8 cellular contexts compared by ENCODE assay signal in the genomic region with DNA sequence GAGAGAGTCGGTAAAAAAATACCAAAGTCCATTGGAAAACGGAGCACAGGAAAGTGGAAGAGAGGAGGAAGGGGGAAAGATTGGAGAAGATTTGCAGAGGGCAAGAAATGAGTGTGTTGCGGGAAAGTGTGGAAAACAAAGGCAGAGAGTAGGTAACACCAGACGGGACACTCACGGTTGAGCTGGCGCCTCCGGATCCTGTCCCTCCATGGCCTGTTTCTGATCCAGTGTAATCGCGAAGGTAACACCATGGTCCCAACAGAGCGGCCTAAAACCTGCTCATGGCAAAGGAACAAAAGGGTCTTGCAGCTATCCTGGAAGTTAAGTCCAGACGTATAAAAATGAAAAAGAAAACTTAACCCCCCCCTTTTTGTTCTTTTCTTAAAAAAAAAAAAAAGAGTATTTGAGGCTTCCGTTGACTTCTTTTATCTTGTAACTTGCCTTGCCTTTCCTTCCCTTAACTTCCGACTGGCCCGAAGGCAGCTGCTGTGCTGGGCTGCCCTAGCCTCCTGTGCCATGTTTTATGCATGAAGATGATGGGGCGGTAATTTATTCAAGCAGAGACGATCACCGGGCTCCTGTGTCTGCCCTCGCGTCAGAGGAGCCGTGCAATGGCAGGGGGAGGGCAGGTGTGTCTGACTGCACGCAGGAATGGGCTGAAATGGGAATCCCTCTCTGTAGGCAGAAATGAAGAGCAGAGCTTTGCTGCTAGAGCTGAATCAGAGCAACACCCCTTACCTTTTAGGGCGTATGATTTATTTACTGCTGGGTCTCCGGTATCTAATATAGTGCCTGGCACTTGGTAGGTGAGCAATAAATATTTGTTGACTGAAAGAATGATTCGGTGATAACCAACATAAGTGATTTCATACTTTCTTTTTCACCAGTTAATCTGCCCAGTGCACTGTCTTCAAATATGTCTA.
A peak's percentile ranks its signal among the peaks of the same experiment; 100 is the strongest.
DNase-seq lines count a peak whose midpoint lies in the region; ATAC-seq, FAIRE-seq and TF ChIP-seq lines count a peak whose summit lies in the region.

No MANE protein-coding gene starts in this region.

- H3K27me3 ChIP-seq in OCI-LY3 (ENCODE audit: low read depth, low read length) (no peaks in the 10 kb centered on the region), K562 (ENCODE audit: control insufficient read depth in 2 of 2, insufficient read depth in 2 of 2, low read length in 2 of 2) (no peaks in the 10 kb centered on the region), SK-N-SH (ENCODE audit: insufficient read depth) (no peaks in the 10 kb centered on the region)

- H3K4me2 ChIP-seq in OCI-LY3 (ENCODE audit: low read length) (peak overlapping the region; percentile 99), K562 (ENCODE audit: insufficient read depth, low read length) (peak overlapping the region; percentile 9; the same call in 1 of the 2 replicates), SK-N-SH (no peak overlapping the region)

- H3K79me2 ChIP-seq in OCI-LY3 (ENCODE audit: low read length): peaks cover 89% of the 10 kb centered on the region
- no peaks in the 10 kb centered on the region for H3K79me2 ChIP-seq in K562 (ENCODE audit: control insufficient read depth, insufficient read depth, low read length)
- H3K79me2 ChIP-seq in SK-N-SH (ENCODE audit: insufficient read depth): no peaks in the 10 kb centered on the region

- no TSS peak for BruUV-seq in K562 (replicated peaks; lab: Mats Ljungman, UMichigan)

- H3F3A ChIP-seq in SK-N-SH (replicated peaks; ENCODE audit: insufficient read depth): no peaks in the 10 kb centered on the region

- H3K9ac ChIP-seq in OCI-LY3 (ENCODE audit: low read length): peak overlapping the region; percentile 100
- no peak overlapping the region for H3K9ac ChIP-seq in K562 (ENCODE audit: insufficient read depth in 1 of 2, low read depth in 2 of 2, low read length in 2 of 2)
- H3K9ac ChIP-seq in SK-N-SH: no peak overlapping the region

- TF ChIP-seq EP300 in K562 (IDR thresholded peaks at IDR 0.05; ENCODE audit: low read length): no peak
- TF ChIP-seq EP300 in SK-N-SH (IDR thresholded peaks at IDR 0.05; ENCODE audit: borderline replicate concordance in 1 of 2, low read depth in 1 of 2, low read length in 1 of 2): no peak

- H2AFZ ChIP-seq in OCI-LY3 (ENCODE audit: low read depth, low read length) (no peak overlapping the region), K562 (ENCODE audit: low read depth, low read length) (peak overlapping the region; percentile 61), SK-N-SH (ENCODE audit: low read depth) (no peak overlapping the region)

- H3K36me3 ChIP-seq in OCI-LY3 (replicated peaks; ENCODE audit: low read depth, low read length): peaks cover 43% of the 10 kb centered on the region
- no peaks in the 10 kb centered on the region for H3K36me3 ChIP-seq in K562 (ENCODE audit: control insufficient read depth, insufficient read depth, low read length)
- no peaks in the 10 kb centered on the region for H3K36me3 ChIP-seq in SK-N-SH (replicated peaks in 1 of 2; ENCODE audit: control insufficient read depth in 1 of 2, insufficient read depth in 2 of 2, low read length in 1 of 2)

- in situ Hi-C loops in K562 (cut with MboI): no loop called here
- in situ Hi-C loops in GM13976 (cut with MboI; ENCODE audit: low sequenced_read_pairs, unreplicated experiment): no loop called here

- H3K9me1 ChIP-seq in K562 (ENCODE audit: control insufficient read depth, insufficient read depth, low read length): no peaks in the 10 kb centered on the region

- TF ChIP-seq RAD21 in K562 (CRISPR knock-in tag; conservative IDR thresholded peaks at IDR 0.05 in 1 of 2, IDR thresholded peaks at IDR 0.05 in 1 of 2) (no peak), SK-N-SH (IDR thresholded peaks at IDR 0.05; ENCODE audit: low read length) (no peak)

- DNase-seq in stimulated activated CD4-positive, alpha-beta T cell treated with anti-CD3 and anti-CD28 coated beads, Interleukin-15, amount 100 ng/mL, for 24 hours: peak; percentile 53
- no peak for DNase-seq in stimulated activated CD4-positive, alpha-beta T cell treated with anti-CD3 and anti-CD28 coated beads, Interleukin-2, amount 100 ng/mL, for 48 hours
- DNase-seq in K562 (ENCODE audit: extremely low read depth in 1 of 4, low spot score in 3 of 4) (no peak), GM13976 (ENCODE audit: low spot score) (no peak), SK-N-SH (no peak), AG08395 (ENCODE audit: low spot score) (no peak)
- peak; percentile 54 for DNase-seq in stimulated activated naive CD4-positive, alpha-beta T cell treated with Interleukin-2 at 50 U/mL for 16 hours (lab: John Stamatoyannopoulos, UW)

- POLR2A ChIA-PET in K562 (lab: Yijun Ruan, JAX): interaction anchor here (0.5 to 0.9 kb wide), 3 partner anchors 12 to 30 kb away, joined by 3 read pairs; no protein-coding TSS in a partner anchor
- POLR2A ChIA-PET in SK-N-SH (lab: Yijun Ruan, JAX): no interaction called here

- CTCF ChIA-PET in K562 (lab: Yijun Ruan, JAX; ENCODE audit: low intra/inter-chr PET ratio) (no interaction called here), SK-N-SH (lab: Yijun Ruan, JAX) (interaction anchor here (0.7 to 1.0 kb wide), 2 partner anchors 15 to 22 kb away, joined by 3 read pairs; no protein-coding TSS in a partner anchor)

- H3K9me3 ChIP-seq in OCI-LY3 (ENCODE audit: insufficient read depth, low read length): no peaks in the 10 kb centered on the region
- H3K9me3 ChIP-seq in K562 (replicated peaks; ENCODE audit: control insufficient read depth, insufficient read depth, low read depth, low read length): no peaks in the 10 kb centered on the region
- no peaks in the 10 kb centered on the region for H3K9me3 ChIP-seq in SK-N-SH

- WGBS in K562 (ENCODE audit: insufficient coverage, low coverage, missing lambda C conversion rate): 14% methylated on average over 24 of the region's 24 CpGs
- 95% methylated on average over 24 of the region's 24 CpGs for WGBS in SK-N-SH (ENCODE audit: low lambda C conversion rate)

- ATAC-seq in K562: 0 out of 3 replicates have a peak, but pooled peaks have one; percentile 38

- TF ChIP-seq POLR2A in K562 (conservative IDR thresholded peaks at IDR 0.05): no peak

- H3K4me1 ChIP-seq in OCI-LY3 (ENCODE audit: low read length) (peaks cover 63% of the 10 kb centered on the region), K562 (replicated peaks in 1 of 2; ENCODE audit: control insufficient read depth in 2 of 2, insufficient read depth in 2 of 2, low read length in 2 of 2) (no peaks in the 10 kb centered on the region; a peak in 2 of 5 replicates), SK-N-SH (ENCODE audit: control insufficient read depth in 1 of 2, insufficient read depth in 2 of 2, low read depth in 1 of 2, low read length in 1 of 2) (no peaks in the 10 kb centered on the region; a peak in 2 of 4 replicates)

- H4K20me1 ChIP-seq in OCI-LY3 (ENCODE audit: insufficient read depth, low read length): peaks cover 28% of the 10 kb centered on the region
- H4K20me1 ChIP-seq in K562 (replicated peaks; ENCODE audit: control insufficient read depth, insufficient read depth, low read length): no peaks in the 10 kb centered on the region
- no peaks in the 10 kb centered on the region for H4K20me1 ChIP-seq in SK-N-SH (ENCODE audit: insufficient read depth)

- TF ChIP-seq CTCF in OCI-LY3 (IDR thresholded peaks at IDR 0.05; ENCODE audit: low read depth, low read length) (no peak), K562 (IDR thresholded peaks at IDR 0.05 in 2 of 3, conservative IDR thresholded peaks at IDR 0.05 in 1 of 3; ENCODE audit: insufficient read depth in 2 of 3, low read depth in 1 of 3, low read length in 3 of 3) (no peak), GM13976 (IDR thresholded peaks at IDR 0.05; ENCODE audit: borderline replicate concordance, control extremely low read depth, extremely low read depth, insufficient read depth, missing control alignments) (no peak), SK-N-SH (IDR thresholded peaks at IDR 0.05) (no peak)

- peak overlapping the region; percentile 100 for H3K4me3 ChIP-seq in OCI-LY3 (ENCODE audit: low read length)
- H3K4me3 ChIP-seq in K562: no peak overlapping the region
- H3K4me3 ChIP-seq in SK-N-SH (ENCODE audit: low read depth in 2 of 2, low read length in 1 of 2): no peak overlapping the region

- H3K27ac ChIP-seq in OCI-LY3 (ENCODE audit: low read length) (peak overlapping the region; percentile 100), K562 (ENCODE audit: extremely low read depth, low read depth, low read length) (0 out of 3 replicates have a peak overlapping the region, but pooled peaks have one; percentile 8), SK-N-SH (ENCODE audit: low read depth in 2 of 2, low read length in 1 of 2) (peak overlapping the region in 1 of 2 experiments; percentile 47; a peak in 1 of 4 replicates)

- no peak for FAIRE-seq in K562 (lab: Jason Lieb, UNC)

- intact Hi-C loops in K562 (cut with micrococcal nuclease): no loop called here

- no peaks in the 10 kb centered on the region for H3K9me2 ChIP-seq in SK-N-SH

TF ChIP-seq in K562, 482 proteins besides CTCF, POLR2A, EP300 and RAD21 (continues in another document):
- TF ChIP-seq, protein P1, sequence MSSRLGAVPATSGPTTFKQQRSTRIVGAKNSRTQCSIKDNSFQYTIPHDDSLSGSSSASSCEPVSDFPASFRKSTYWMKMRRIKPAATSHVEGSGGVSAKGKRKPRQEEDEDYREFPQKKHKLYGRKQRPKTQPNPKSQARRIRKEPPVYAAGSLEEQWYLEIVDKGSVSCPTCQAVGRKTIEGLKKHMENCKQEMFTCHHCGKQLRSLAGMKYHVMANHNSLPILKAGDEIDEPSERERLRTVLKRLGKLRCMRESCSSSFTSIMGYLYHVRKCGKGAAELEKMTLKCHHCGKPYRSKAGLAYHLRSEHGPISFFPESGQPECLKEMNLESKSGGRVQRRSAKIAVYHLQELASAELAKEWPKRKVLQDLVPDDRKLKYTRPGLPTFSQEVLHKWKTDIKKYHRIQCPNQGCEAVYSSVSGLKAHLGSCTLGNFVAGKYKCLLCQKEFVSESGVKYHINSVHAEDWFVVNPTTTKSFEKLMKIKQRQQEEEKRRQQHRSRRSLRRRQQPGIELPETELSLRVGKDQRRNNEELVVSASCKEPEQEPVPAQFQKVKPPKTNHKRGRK (tag; IDR thresholded peaks at IDR 0.05): 0 out of 2 replicates have a peak, but pooled peaks have one; percentile 24
- no peak for TF ChIP-seq ZNF77 (CRISPR knock-in tag; IDR thresholded peaks at IDR 0.05)

TF ChIP-seq in SK-N-SH, 30 proteins besides CTCF, POLR2A, EP300 and RAD21 (continues in another document):
- TF ChIP-seq SIN3A (IDR thresholded peaks at IDR 0.05; ENCODE audit: borderline replicate concordance, low read depth, low read length): no peak

Comparison
In these comparisons a context has a peak if more than half of its experiments do, and no peak if none do; other contexts are left out.
1. DNase-seq: peak in stimulated activated CD4-positive, alpha-beta T cell treated with anti-CD3 and anti-CD28 coated beads, Interleukin-15, amount 100 ng/mL, for 24 hours (single experiment) and stimulated activated naive CD4-positive, alpha-beta T cell treated with Interleukin-2 at 50 U/mL for 16 hours (single experiment); none in stimulated activated CD4-positive, alpha-beta T cell treated with anti-CD3 and anti-CD28 coated beads, Interleukin-2, amount 100 ng/mL, for 48 hours (0 of 2), K562 (0 of 4), GM13976 (single experiment), SK-N-SH (single experiment) and AG08395 (single experiment).